ENCODE assay signal across 20 cellular contexts in genomic region chr2:142582317-142582716, GRCh38.
DNase-seq lines count a peak whose midpoint lies in the region; ATAC-seq, FAIRE-seq and TF ChIP-seq lines count a peak whose summit lies in the region.
"Had no signal": no experiment of that assay in that cellular context is flagged by ENCODE, and none has a peak within 500 bp of the region (broad histone marks: within the 10 kb centered on the region; RNA-seq: fewer than 3 reads in every experiment).

No MANE protein-coding gene starts in this region.

- peaks cover 13% of the 10 kb centered on the region; the same call in 2 of the 3 replicates for H3K4me1 ChIP-seq in A549

- 0 out of 3 replicates have a peak, but pooled peaks have one; percentile 7 for TF ChIP-seq CTCF in A549 (IDR thresholded peaks at IDR 0.05)
- peak; percentile 29 for TF ChIP-seq CTCF in epithelial cell of proximal tubule (conservative IDR thresholded peaks at IDR 0.05; ENCODE audit: low read depth, low read length)

- H3K4me3 ChIP-seq in A549 (no peak overlapping the region), epithelial cell of proximal tubule (ENCODE audit: low read depth, low read length) (no peak overlapping the region)
- H3K4me3 ChIP-seq: K562 had no signal

- DNase-seq in A549 (ENCODE audit: low read depth in 1 of 2, low spot score in 1 of 2) (no peak), HCEC 1CT (peak; percentile 27), epithelial cell of proximal tubule (ENCODE audit: low read depth) (no peak), AG08396 (ENCODE audit: low spot score) (no peak), NCI-H2196 (lab: John Stamatoyannopoulos, UW; ENCODE audit: unreplicated experiment) (no peak)
- DNase-seq in activated CD4-positive, alpha-beta T cell treated with anti-CD3 and anti-CD28 coated beads, Interleukin-2, amount 50 U/mL, for 48 hours: no peak
- DNase-seq: activated CD4-positive, alpha-beta T cell treated with anti-CD3 and anti-CD28 coated beads, Interleukin-2, amount 10 ng/mL, durations not matched to agents 24 days and 14 days; activated CD8-positive, alpha-beta memory T cell treated with anti-CD3 and anti-CD28 coated beads, Interleukin-2, amount 50 U/mL, for 48 hours; activated naive CD4-positive, alpha-beta T cell; amygdala; CD8-positive, alpha-beta memory T cell; effector CD8-positive, alpha-beta T cell; HFFc6; left ventricle myocardium superior; retina had no signal

- no peak overlapping the region for H3K4me2 ChIP-seq in A549

- H3K9me3 ChIP-seq in A549: no peaks in the 10 kb centered on the region
- H3K9me3 ChIP-seq: neutrophil had no signal

- no peak for FAIRE-seq in A549 (lab: Jason Lieb, UNC)
- FAIRE-seq in TTC549 (lab: Jason Lieb, UNC): peak; percentile 69
- FAIRE-seq: K562, RCC 7860 had no signal

- CTCF ChIA-PET in A549 (lab: Yijun Ruan, JAX): interaction anchor here (1.2 kb wide), 1 partner anchor 20 kb away, joined by 4 read pairs; no protein-coding TSS in a partner anchor

- no peak for TF ChIP-seq POLR2A in A549 (IDR thresholded peaks at IDR 0.05; ENCODE audit: low read length)

- no peak overlapping the region for H3K27ac ChIP-seq in A549
- H3K27ac ChIP-seq: neutrophil had no signal

- ATAC-seq in A549 (peak in 1 of 2 experiments; percentile 59; a peak in 2 of 6 replicates), GM18517 (IDR thresholded peaks at IDR 0.05; ENCODE audit: unreplicated experiment) (no peak)
- ATAC-seq: K562, left ventricle myocardium superior had no signal

- TF ChIP-seq EP300 in A549 (IDR thresholded peaks at IDR 0.05): no peak

- TF ChIP-seq RAD21 in A549 (conservative IDR thresholded peaks at IDR 0.05 in 1 of 2, IDR thresholded peaks at IDR 0.05 in 1 of 2): peak; percentile 17 to 32; a peak in 2 of 5 replicates

- POLR2A ChIA-PET in A549 (lab: Yijun Ruan, JAX): no interaction called here

- 72% methylated on average over 2 of the region's 2 CpGs for WGBS in A549 (ENCODE audit: missing lambda C conversion rate)

TF ChIP-seq in A549, 52 proteins besides CTCF, POLR2A, EP300 and RAD21:
- TF ChIP-seq ZSCAN20 (CRISPR knock-in tag; IDR thresholded peaks at IDR 0.05) (no peak), RFX5 (IDR thresholded peaks at IDR 0.05) (no peak), RCOR1 (IDR thresholded peaks at IDR 0.05; ENCODE audit: low read depth, low read length) (no peak), FOSB (CRISPR knock-in tag; IDR thresholded peaks at IDR 0.05) (no peak), ESRRA (IDR thresholded peaks at IDR 0.05; ENCODE audit: borderline replicate concordance, low read length) (no peak), HDAC2 (IDR thresholded peaks at IDR 0.05) (no peak), MYC (IDR thresholded peaks at IDR 0.05; ENCODE audit: borderline replicate concordance, low read length) (no peak), MAZ (IDR thresholded peaks at IDR 0.05; ENCODE audit: borderline replicate concordance, low read depth, low read length) (no peak), TP53 (CRISPR knock-in tag; IDR thresholded peaks at IDR 0.05) (no peak), BHLHE40 (IDR thresholded peaks at IDR 0.05; ENCODE audit: low read depth, low read length) (no peak), NPAS2 (CRISPR knock-in tag; IDR thresholded peaks at IDR 0.05; ENCODE audit: borderline replicate concordance) (no peak), CEBPB (IDR thresholded peaks at IDR 0.05) (no peak), SMC3 (IDR thresholded peaks at IDR 0.05) (no peak), KDM5A (IDR thresholded peaks at IDR 0.05) (no peak), TFCP2L1 (CRISPR knock-in tag; IDR thresholded peaks at IDR 0.05) (no peak), ZNF302 (CRISPR knock-in tag; IDR thresholded peaks at IDR 0.05) (no peak), RNF2 (IDR thresholded peaks at IDR 0.05; ENCODE audit: borderline replicate concordance, low read depth) (no peak)
